Comparison of ENCODE assay signal across 1 cellular context in genomic region chr19:46766569-46767317, GRCh38.
TF ChIP-seq lines count a peak whose summit lies in the region.

No MANE protein-coding gene starts in this region.

TF ChIP-seq in GM12878, 131 proteins besides CTCF, POLR2A, EP300 and RAD21:
- TF ChIP-seq SMARCA5 (IDR thresholded peaks at IDR 0.05): 0 out of 2 replicates have a peak, but pooled peaks have one; percentile 46
- TF ChIP-seq YY1 (IDR thresholded peaks at IDR 0.05; ENCODE audit: low read depth, low read length): peak; percentile 94
- no peak for TF ChIP-seq SP1 (IDR thresholded peaks at IDR 0.05; ENCODE audit: low read depth, low read length)
- 0 out of 2 replicates have a peak, but pooled peaks have one; percentile 41 for TF ChIP-seq HDGF (IDR thresholded peaks at IDR 0.05)
- peak; percentile 53 for TF ChIP-seq SMC3 (IDR thresholded peaks at IDR 0.05; ENCODE audit: borderline replicate concordance, low read length)
- 0 out of 2 replicates have a peak, but pooled peaks have one; percentile 1 for TF ChIP-seq SPI1 (IDR thresholded peaks at IDR 0.05; ENCODE audit: borderline replicate concordance, insufficient read depth, low read depth, low read length)
TF ChIP-seq in GM12878: peak in this region for 5.
